ENCODE assay signal across 15 cellular contexts in genomic region chr13:73025212-73026012, GRCh38. TPM values are rescaled to one million over a fixed set of nuclear protein-coding genes. Genes with fewer than 3 reads are reported as not detected.
DNase-seq lines count a peak whose midpoint lies in the region; ATAC-seq and TF ChIP-seq lines count a peak whose summit lies in the region.
"Had no signal": no experiment of that assay in that cellular context is flagged by ENCODE, and none has a peak within 500 bp of the region (broad histone marks: within the 10 kb centered on the region; RNA-seq: fewer than 3 reads in every experiment).

No MANE protein-coding gene starts in this region.

- no TSS peak for BruUV-seq in mammary epithelial cell (replicated peaks; lab: Mats Ljungman, UMichigan)

- H3K9me3 ChIP-seq in mammary epithelial cell (replicated peaks; ENCODE audit: insufficient read depth, low read length) = no peaks in the 10 kb centered on the region
- H3K9me3 ChIP-seq: thyroid gland had no signal

- H3K27ac ChIP-seq in mammary epithelial cell (ENCODE audit: insufficient read depth, low read depth, low read length) = no peak overlapping the region
- H3K27ac ChIP-seq: neural progenitor cell, thyroid gland had no signal

- TF ChIP-seq CTCF in mammary epithelial cell (conservative IDR thresholded peaks at IDR 0.05 in 1 of 2, IDR thresholded peaks at IDR 0.05 in 1 of 2; ENCODE audit: extremely low read depth in 1 of 2, insufficient read depth in 1 of 2, low read depth in 1 of 2, low read length in 2 of 2) (no peak), mesothelial cell of epicardium (IDR thresholded peaks at IDR 0.05; ENCODE audit: unreplicated experiment) (no peak), glutamatergic neuron (IDR thresholded peaks at IDR 0.05; ENCODE audit: partially characterized antibody, unreplicated experiment) (no peak)

- no peaks in the 10 kb centered on the region for H3K27me3 ChIP-seq in mammary epithelial cell (ENCODE audit: insufficient read depth, low read length)
- H3K27me3 ChIP-seq: neural progenitor cell, thyroid gland had no signal

- DNase-seq in HEK293T (ENCODE audit: extremely low spot score) = no peak
- peak; percentile 84 for DNase-seq in mammary epithelial cell
- no peak for DNase-seq in mesothelial cell of epicardium (ENCODE audit: low spot score in 2 of 2, unreplicated experiment in 2 of 2)
- DNase-seq in retina = no peak
- no peak for DNase-seq in head of caudate nucleus
- no peak for DNase-seq in glutamatergic neuron
- no peak for DNase-seq in stimulated activated CD4-positive, alpha-beta T cell treated with anti-CD3 and anti-CD28 coated beads, Interleukin-4, amount 100 ng/mL, for 4 hours
- DNase-seq: CD4-positive, alpha-beta memory T cell; endodermal cell; left ventricle myocardium superior; NCI-H1694 treated with DMSO at 0.1 percent for 48 hours; thyroid gland had no signal

- in situ Hi-C loops in mammary epithelial cell (cut with MboI; ENCODE audit: low sequenced_read_pairs in 2 of 2) = no loop called here

- peaks cover 4% of the 10 kb centered on the region for H3K36me3 Mint-ChIP-seq in mesothelial cell of epicardium
- no peaks in the 10 kb centered on the region for H3K36me3 Mint-ChIP-seq in glutamatergic neuron (ENCODE audit: unreplicated experiment)

- no peak overlapping the region for H3K4me3 ChIP-seq in mammary epithelial cell (replicated peaks in 1 of 3; ENCODE audit: insufficient read depth in 1 of 3, low read depth in 2 of 3, low read length in 3 of 3)
- H3K4me3 ChIP-seq: neural progenitor cell, smooth muscle cell, thyroid gland had no signal

- no peak overlapping the region for H3K4me3 Mint-ChIP-seq in mesothelial cell of epicardium
- H3K4me3 Mint-ChIP-seq in glutamatergic neuron (ENCODE audit: unreplicated experiment) = no peak overlapping the region
- H3K4me3 Mint-ChIP-seq: CD4-positive, alpha-beta memory T cell; endodermal cell; neural progenitor cell had no signal

- no peak overlapping the region for H2AFZ ChIP-seq in mammary epithelial cell (ENCODE audit: low read depth, low read length)
- H2AFZ ChIP-seq: neural progenitor cell had no signal

- H3K4me2 ChIP-seq in mammary epithelial cell (ENCODE audit: insufficient read depth, low read depth, low read length) = no peak overlapping the region
- H3K4me2 ChIP-seq: neural progenitor cell, smooth muscle cell had no signal

- WGBS in mammary epithelial cell (ENCODE audit: low coverage, missing lambda C conversion rate) = 80% methylated on average over 5 of the region's 5 CpGs

- H3K27ac Mint-ChIP-seq in mesothelial cell of epicardium (peak overlapping the region; percentile 83), glutamatergic neuron (ENCODE audit: unreplicated experiment) (no peak overlapping the region)
- H3K27ac Mint-ChIP-seq: endodermal cell, neural progenitor cell had no signal

- peaks cover 3% of the 10 kb centered on the region for H3K4me1 ChIP-seq in mammary epithelial cell (ENCODE audit: insufficient read depth, low read length)
- H3K4me1 ChIP-seq: neural progenitor cell, thyroid gland had no signal

- intact Hi-C loops in mammary epithelial cell (cut with micrococcal nuclease) = no loop called here
- intact Hi-C loops in head of caudate nucleus (cut with DNase I) = no loop called here

- dilution Hi-C loops in mammary epithelial cell (cut with HindIII; ENCODE audit: low sequenced_read_pairs) = no loop called here

- H3K9ac ChIP-seq in mammary epithelial cell (ENCODE audit: insufficient read depth, low read length) = no peak overlapping the region
- H3K9ac ChIP-seq: neural progenitor cell had no signal

- no peaks in the 10 kb centered on the region for H3K79me2 ChIP-seq in mammary epithelial cell (ENCODE audit: insufficient read depth, low read length)

- H4K20me1 ChIP-seq in mammary epithelial cell (ENCODE audit: insufficient read depth, low read length) = no peaks in the 10 kb centered on the region

- no peaks in the 10 kb centered on the region for H3K27me3 Mint-ChIP-seq in mesothelial cell of epicardium (ENCODE audit: low read depth)
- H3K27me3 Mint-ChIP-seq in glutamatergic neuron (ENCODE audit: unreplicated experiment) = no peaks in the 10 kb centered on the region
- H3K27me3 Mint-ChIP-seq: CD4-positive, alpha-beta memory T cell had no signal

- CTCF ChIA-PET in HEK293T (lab: Yijun Ruan, JAX) = no interaction called here
- CTCF ChIA-PET in mammary epithelial cell (lab: Charles Lee; ENCODE audit: low non-redundant PET) = no interaction called here

- H3K9me3 Mint-ChIP-seq in mesothelial cell of epicardium = no peaks in the 10 kb centered on the region
- H3K9me3 Mint-ChIP-seq in glutamatergic neuron (ENCODE audit: unreplicated experiment) = no peaks in the 10 kb centered on the region
- H3K9me3 Mint-ChIP-seq: CD4-positive, alpha-beta memory T cell; endodermal cell; neural progenitor cell had no signal

- POLR2A ChIA-PET in HEK293T (lab: Yijun Ruan, JAX) = interaction anchor here (1.4 kb wide), 1 partner anchor 34 kb away, joined by 3 read pairs; the partner anchor contains the start of gene KLF5

- H3K36me3 ChIP-seq in mammary epithelial cell (ENCODE audit: insufficient read depth, low read length) = no peaks in the 10 kb centered on the region
- H3K36me3 ChIP-seq: neural progenitor cell, thyroid gland had no signal

- ATAC-seq in GM18867 (IDR thresholded peaks at IDR 0.05; ENCODE audit: unreplicated experiment) = peak; percentile 58
- ATAC-seq: left ventricle myocardium superior had no signal

- H3K4me1 Mint-ChIP-seq in mesothelial cell of epicardium (no peaks in the 10 kb centered on the region), glutamatergic neuron (ENCODE audit: low read depth, unreplicated experiment) (no peaks in the 10 kb centered on the region)
- H3K4me1 Mint-ChIP-seq: CD4-positive, alpha-beta memory T cell; neural progenitor cell had no signal

TF ChIP-seq in HEK293T, 16 proteins besides CTCF, POLR2A, EP300 and RAD21:
- TF ChIP-seq BHLHE40 (IDR thresholded peaks at IDR 0.05; ENCODE audit: borderline replicate concordance) (no peak), L3MBTL2 (conservative IDR thresholded peaks at IDR 0.05) (no peak), ELF4 (IDR thresholded peaks at IDR 0.05) (no peak), NFRKB (IDR thresholded peaks at IDR 0.05) (no peak), CTBP1 (IDR thresholded peaks at IDR 0.05; ENCODE audit: borderline replicate concordance) (no peak), HDGF (IDR thresholded peaks at IDR 0.05; ENCODE audit: borderline replicate concordance) (no peak), ZNF384 (IDR thresholded peaks at IDR 0.05) (peak; percentile 30; the same call in 1 of the 2 replicates)

RNA-seq across cellular contexts. Expression of gene KLF5, which starts 33.4 kb away (rescaled TPM):
- total RNA-seq in mammary epithelial cell (100 to 1,000 TPM in 1 of 2 donors, 10 to 100 TPM in 1; 34.3 to 175 TPM), mesothelial cell of epicardium (62.4 to 70.3 TPM (median 65.9 TPM) in 3 replicates), glutamatergic neuron (ENCODE audit: unreplicated experiment) (0.34 TPM)
- polyA plus RNA-seq in mammary epithelial cell = 162 TPM
- polyA minus RNA-seq in mammary epithelial cell = 104 TPM

Comparison
In these comparisons a context has a peak if more than half of its experiments do, and no peak if none do; other contexts are left out.
1. RNA of gene KLF5, which starts 33.4 kb away (total RNA-seq): 34.3 to 175 TPM in mammary epithelial cell and 62.4 to 70.3 TPM in mesothelial cell of epicardium; 0.34 TPM in glutamatergic neuron (single experiment); every median in the first group is over 10 times any median in the second.